ENCODE assay signal across 15 cellular contexts in genomic region chr7:131298608-131298992, GRCh38. TPM values are rescaled to one million over a fixed set of nuclear protein-coding genes. Genes with fewer than 3 reads are reported as not detected.
DNase-seq lines count a peak whose midpoint lies in the region; ATAC-seq, FAIRE-seq and TF ChIP-seq lines count a peak whose summit lies in the region.
"Had no signal": no experiment of that assay in that cellular context is flagged by ENCODE, and none has a peak within 500 bp of the region (broad histone marks: within the 10 kb centered on the region; RNA-seq: fewer than 3 reads in every experiment).

No MANE protein-coding gene starts in this region.

- 0 out of 2 replicates have a peak overlapping the region, but pooled peaks have one; percentile 42 for H3K18ac ChIP-seq in H1 (ENCODE audit: extremely low read depth, low read length)

- H3K4me2 ChIP-seq in HCT116 (ENCODE audit: low read length) (no peak overlapping the region), H1 (ENCODE audit: insufficient read depth in 1 of 2, low read depth in 2 of 2, low read length in 2 of 2) (no peak overlapping the region)
- H3K4me2 ChIP-seq: BLaER1 had no signal

- no peak overlapping the region for H2BK15ac ChIP-seq in H1 (ENCODE audit: low read length)

- BruUV-seq in HCT116 (replicated peaks; lab: Mats Ljungman, UMichigan): no TSS peak

- 89% methylated on average over 6 of the region's 6 CpGs; no CpG with 5 or more reads in 1 of the 2 experiments for WGBS in H1 (ENCODE audit: extremely low coverage in 1 of 2, insufficient coverage in 1 of 2, insufficient read length in 1 of 2, insufficient replicate concordance in 2 of 2, low coverage in 1 of 2, low lambda C conversion rate in 2 of 2, missing lambda C conversion rate in 1 of 2), 2 experiments
- WGBS in suprapubic skin: 81% methylated on average over 6 of the region's 6 CpGs

- in situ Hi-C loops in brain microvascular endothelial cell (cut with HindIII; ENCODE audit: low pct_ligation_motif_present, low sequenced_read_pairs): no loop called here

- no peak overlapping the region for H3K4ac ChIP-seq in H1 (replicated peaks; ENCODE audit: insufficient read length, low read depth, low read length)

- H3K4me1 Mint-ChIP-seq in T-helper 17 cell: peaks cover 6% of the 10 kb centered on the region

- H3K4me3 ChIP-seq in HCT116 (replicated peaks in 1 of 2; ENCODE audit: low read depth in 1 of 2, low read length in 2 of 2) (no peak overlapping the region), H1 (ENCODE audit: extremely low read depth in 1 of 4, insufficient read depth in 2 of 4, low read depth in 3 of 4, low read length in 4 of 4) (no peak overlapping the region), suprapubic skin (no peak overlapping the region), brain microvascular endothelial cell (ENCODE audit: low read depth, low read length) (no peak overlapping the region)
- H3K4me3 ChIP-seq: BLaER1, SJCRH30 had no signal

- H3K9me3 ChIP-seq in HCT116 (ENCODE audit: control insufficient read depth in 1 of 2, insufficient read depth in 1 of 2, low read depth in 1 of 2, low read length in 2 of 2) (no peaks in the 10 kb centered on the region), T-helper 17 cell (ENCODE audit: control insufficient read depth, low read length, poor library complexity, severe bottlenecking) (no peaks in the 10 kb centered on the region), H1 (ENCODE audit: insufficient read depth in 2 of 2, low read depth in 1 of 2, low read length in 1 of 2) (no peaks in the 10 kb centered on the region), suprapubic skin (no peaks in the 10 kb centered on the region)
- H3K9me3 ChIP-seq: BLaER1, SJCRH30 had no signal

- no peaks in the 10 kb centered on the region for H3K79me2 ChIP-seq in HCT116 (ENCODE audit: insufficient read depth, low read length)
- no peaks in the 10 kb centered on the region for H3K79me2 ChIP-seq in H1 (ENCODE audit: control insufficient read depth in 1 of 2, insufficient read depth in 2 of 2, low read length in 2 of 2)

- no peak for FAIRE-seq in H1 (lab: Jason Lieb, UNC)
- FAIRE-seq: HTR-8/SVneo had no signal

- peaks cover 2% of the 10 kb centered on the region for H3K36me3 Mint-ChIP-seq in T-helper 17 cell (ENCODE audit: low read depth)

- no peak overlapping the region for H2BK5ac ChIP-seq in H1 (ENCODE audit: low read depth, low read length)

- H2AFZ ChIP-seq in HCT116 (ENCODE audit: low read depth, low read length, poor library complexity, severe bottlenecking) (peak overlapping the region; percentile 17), H1 (ENCODE audit: low read length) (no peak overlapping the region)

- CTCF ChIA-PET in HCT116 (lab: Charles Lee) (no interaction called here), H1 (lab: Charles Lee; ENCODE audit: partially characterized antibody) (no interaction called here)

- H3K4me3 Mint-ChIP-seq in T-helper 17 cell: no peak overlapping the region

- H2AK5ac ChIP-seq in H1 (ENCODE audit: low read depth, low read length): no peak overlapping the region

- no peak overlapping the region for H3K56ac ChIP-seq in H1 (replicated peaks; ENCODE audit: insufficient read length, low read depth, low read length)

- no peak for TF ChIP-seq EP300 in H1 (IDR thresholded peaks at IDR 0.05; ENCODE audit: borderline replicate concordance in 1 of 2, low read depth in 2 of 2, low read length in 2 of 2)
- TF ChIP-seq EP300 in suprapubic skin (IDR thresholded peaks at IDR 0.05): no peak

- DNase-seq in HCT116 (ENCODE audit: low read depth, low spot score): no peak
- DNase-seq in T-helper 17 cell: no peak
- no peak for DNase-seq in H1 (ENCODE audit: low read depth in 1 of 2, low spot score in 2 of 2)
- DNase-seq in suprapubic skin (ENCODE audit: low spot score in 2 of 2): no peak
- no peak for DNase-seq in brain microvascular endothelial cell
- DNase-seq in SKM-1 treated with dmso at 0.1 percent for 144 hours (lab: John Stamatoyannopoulos, UW; ENCODE audit: unreplicated experiment): no peak
- DNase-seq: DMS 273 treated with DMSO at 0.1 percent for 48 hours, NCI-H1436 treated with DMSO at 0.1 percent for 48 hours, NCI-H2081, NCI-H524, RPMI8226, SJCRH30 had no signal

- TF ChIP-seq CTCF in HCT116 (IDR thresholded peaks at IDR 0.05 in 2 of 3, conservative IDR thresholded peaks at IDR 0.05 in 1 of 3; ENCODE audit: borderline replicate concordance in 1 of 3, insufficient read depth in 1 of 3, low read depth in 2 of 3, low read length in 2 of 3) (no peak), H1 (IDR thresholded peaks at IDR 0.05; ENCODE audit: control extremely low read depth in 1 of 3, insufficient read depth in 1 of 3, low read depth in 1 of 3, low read length in 3 of 3) (no peak), suprapubic skin (IDR thresholded peaks at IDR 0.05) (no peak), brain microvascular endothelial cell (IDR thresholded peaks at IDR 0.05; ENCODE audit: low read depth, low read length, missing control alignments) (no peak)

- intact Hi-C loops in HCT116 (cut with micrococcal nuclease): no loop called here

- H2BK12ac ChIP-seq in H1 (ENCODE audit: low read depth, low read length): no peak overlapping the region

- no peak overlapping the region for H4K91ac ChIP-seq in H1 (replicated peaks; ENCODE audit: insufficient read length, low read length)

- POLR2A ChIA-PET in HCT116 (lab: Charles Lee) (no interaction called here), H1 (lab: Charles Lee; ENCODE audit: partially characterized antibody) (no interaction called here)

- H3K9me2 ChIP-seq in HCT116 (ENCODE audit: insufficient read depth): no peaks in the 10 kb centered on the region

- ATAC-seq in HCT116 (no peak), T-helper 17 cell (no peak), SK-N-SH treated with all-trans-retinoic acid at 6 μM for 48 hours (no peak)

- H3K27me3 ChIP-seq in HCT116 (ENCODE audit: insufficient read depth, low read length) (no peaks in the 10 kb centered on the region), H1 (replicated peaks in 1 of 4; ENCODE audit: control insufficient read depth in 3 of 4, extremely low read depth in 1 of 4, insufficient read depth in 3 of 4, low read length in 3 of 4) (no peaks in the 10 kb centered on the region), suprapubic skin (no peaks in the 10 kb centered on the region), brain microvascular endothelial cell (replicated peaks) (no peaks in the 10 kb centered on the region)
- H3K27me3 ChIP-seq: BLaER1, SJCRH30 had no signal

- H3K27ac ChIP-seq in HCT116 (ENCODE audit: low read depth, low read length): no peak overlapping the region
- H3K27ac ChIP-seq in H1 (ENCODE audit: low read depth, low read length): no peak overlapping the region
- H3K27ac ChIP-seq in suprapubic skin: peak overlapping the region; percentile 70
- H3K27ac ChIP-seq in brain microvascular endothelial cell: no peak overlapping the region
- H3K27ac ChIP-seq: BLaER1, SJCRH30 had no signal

- no peak for TF ChIP-seq RAD21 in HCT116 (IDR thresholded peaks at IDR 0.05; ENCODE audit: low read depth)
- no peak for TF ChIP-seq RAD21 in H1 (IDR thresholded peaks at IDR 0.05 in 1 of 2, conservative IDR thresholded peaks at IDR 0.05 in 1 of 2; ENCODE audit: low read depth in 2 of 2, low read length in 2 of 2)

- peaks cover 8% of the 10 kb centered on the region for H3K27me3 Mint-ChIP-seq in T-helper 17 cell

- peak overlapping the region; percentile 9 for H3K27ac Mint-ChIP-seq in T-helper 17 cell

- no peaks in the 10 kb centered on the region for H4K20me1 ChIP-seq in HCT116 (ENCODE audit: insufficient read depth)
- no peaks in the 10 kb centered on the region for H4K20me1 ChIP-seq in H1 (replicated peaks in 1 of 2; ENCODE audit: control insufficient read depth in 1 of 2, insufficient read depth in 2 of 2, low read length in 2 of 2)
- H4K20me1 ChIP-seq: BLaER1 had no signal

- H2BK20ac ChIP-seq in H1 (ENCODE audit: low read length): no peak overlapping the region

- H4K8ac ChIP-seq in H1 (ENCODE audit: extremely low read depth, insufficient read depth, low read length): no peak overlapping the region

- RAD21 ChIA-PET in HCT116 (lab: Charles Lee; ENCODE audit: low non-redundant PET in 1 of 2, low total read pairs in 2 of 2, uncharacterized antibody in 2 of 2, unreplicated experiment in 2 of 2): no interaction called here

- no peak overlapping the region for H2BK120ac ChIP-seq in H1 (replicated peaks; ENCODE audit: low read depth, low read length)

- no peak overlapping the region for H3K23ac ChIP-seq in H1 (ENCODE audit: insufficient read length)

- H3K23me2 ChIP-seq in H1 (ENCODE audit: low read depth, low read length): no peaks in the 10 kb centered on the region

- no peaks in the 10 kb centered on the region for H3K36me3 ChIP-seq in HCT116 (ENCODE audit: control insufficient read depth in 1 of 2, insufficient read depth in 2 of 2, low read length in 2 of 2)
- H3K36me3 ChIP-seq in H1 (ENCODE audit: control insufficient read depth in 2 of 4, insufficient read depth in 4 of 4, low read length in 3 of 4): no peaks in the 10 kb centered on the region
- no peaks in the 10 kb centered on the region for H3K36me3 ChIP-seq in suprapubic skin
- no peaks in the 10 kb centered on the region for H3K36me3 ChIP-seq in brain microvascular endothelial cell (replicated peaks)
- H3K36me3 ChIP-seq: BLaER1, SJCRH30 had no signal

- H3K4me1 ChIP-seq in HCT116 (ENCODE audit: control insufficient read depth in 1 of 2, insufficient read depth in 2 of 2, low read length in 2 of 2) (peaks cover 0 to 8% of the 10 kb centered on the region in 2 experiments; a peak in 1 of 4 replicates), H1 (replicated peaks in 1 of 4; ENCODE audit: control insufficient read depth in 3 of 4, insufficient read depth in 4 of 4, low read length in 3 of 4) (peaks cover 2 to 7% (median 4%) of the 10 kb centered on the region in 4 experiments; a peak in 4 of 7 replicates), suprapubic skin (peaks cover 10% of the 10 kb centered on the region)
- H3K4me1 ChIP-seq: BLaER1 had no signal

- TF ChIP-seq POLR2A in HCT116 (IDR thresholded peaks at IDR 0.05; ENCODE audit: borderline replicate concordance, extremely low read depth, insufficient read depth, insufficient read length): no peak
- TF ChIP-seq POLR2A in H1 (IDR thresholded peaks at IDR 0.05; ENCODE audit: control extremely low read depth in 1 of 2, low read depth in 2 of 2, low read length in 2 of 2): no peak
- TF ChIP-seq POLR2A in suprapubic skin (IDR thresholded peaks at IDR 0.05): no peak

- H3K9ac ChIP-seq in HCT116 (ENCODE audit: low read length): no peak overlapping the region
- no peak overlapping the region for H3K9ac ChIP-seq in H1 (replicated peaks in 1 of 4; ENCODE audit: extremely low read depth in 1 of 4, low read depth in 3 of 4, low read length in 3 of 4)
- H3K9ac ChIP-seq: BLaER1 had no signal

- H4K5ac ChIP-seq in H1 (ENCODE audit: insufficient read length, low read depth, low read length): no peak overlapping the region

- no peaks in the 10 kb centered on the region for H3K79me1 ChIP-seq in H1 (ENCODE audit: low read depth, low read length)

- H3K14ac ChIP-seq in H1 (ENCODE audit: insufficient read length): no peak overlapping the region

RNA-seq across cellular contexts. Expression of gene MKLN1, which starts 29.1 kb away (rescaled TPM):
- 48.5 TPM for total RNA-seq in HCT116 (2021; ENCODE audit: unreplicated experiment)
- polyA plus RNA-seq in HCT116 (2012): 17.2 and 22.2 TPM in 2 replicates
- 10 to 100 TPM; 46.5 to 51.1 TPM for total RNA-seq in T-helper 17 cell
- total RNA-seq in H1 (2021; fragmentation: NEBNext Ultra II Directional; extraction: Animal tissue kit (Norgen Biotek cat#: 25700)): 45.9 and 50.9 TPM in 2 replicates
- 16.8 and 22.3 TPM in 2 replicates for polyA plus RNA-seq in H1 (2011; rRNA removed)
- 22.4 TPM for polyA plus RNA-seq in H1 (2011; cell fraction: cytosol; rRNA removed)
- polyA plus RNA-seq in H1 (2011; cell fraction: nucleus; rRNA removed): 18.0 TPM
- polyA plus RNA-seq in H1 (2012, experiment 1 of 2): 22.2 to 39.8 TPM (median 31.8 TPM) in 4 replicates
- polyA plus RNA-seq in H1 (2012, experiment 2 of 2): 1.6 TPM
- 22.2 TPM for polyA plus RNA-seq in H1 (2013, experiment 1 of 2)
- polyA plus RNA-seq in H1 (2013, experiment 2 of 2): 20.6 TPM
- polyA minus RNA-seq in H1 (2011; rRNA and poly(A)+ RNA removed): 122 and 137 TPM in 2 replicates
- 26.1 TPM for polyA minus RNA-seq in H1 (2011; cell fraction: cytosol; rRNA and poly(A)+ RNA removed)
- 126 TPM for polyA minus RNA-seq in H1 (2011; cell fraction: nucleus; rRNA and poly(A)+ RNA removed)
- total RNA-seq in suprapubic skin: 10 to 100 TPM; 32.9 to 76.0 (median 39.9) TPM
